ENCODE assay signal across 1 cellular context in the genomic region with DNA sequence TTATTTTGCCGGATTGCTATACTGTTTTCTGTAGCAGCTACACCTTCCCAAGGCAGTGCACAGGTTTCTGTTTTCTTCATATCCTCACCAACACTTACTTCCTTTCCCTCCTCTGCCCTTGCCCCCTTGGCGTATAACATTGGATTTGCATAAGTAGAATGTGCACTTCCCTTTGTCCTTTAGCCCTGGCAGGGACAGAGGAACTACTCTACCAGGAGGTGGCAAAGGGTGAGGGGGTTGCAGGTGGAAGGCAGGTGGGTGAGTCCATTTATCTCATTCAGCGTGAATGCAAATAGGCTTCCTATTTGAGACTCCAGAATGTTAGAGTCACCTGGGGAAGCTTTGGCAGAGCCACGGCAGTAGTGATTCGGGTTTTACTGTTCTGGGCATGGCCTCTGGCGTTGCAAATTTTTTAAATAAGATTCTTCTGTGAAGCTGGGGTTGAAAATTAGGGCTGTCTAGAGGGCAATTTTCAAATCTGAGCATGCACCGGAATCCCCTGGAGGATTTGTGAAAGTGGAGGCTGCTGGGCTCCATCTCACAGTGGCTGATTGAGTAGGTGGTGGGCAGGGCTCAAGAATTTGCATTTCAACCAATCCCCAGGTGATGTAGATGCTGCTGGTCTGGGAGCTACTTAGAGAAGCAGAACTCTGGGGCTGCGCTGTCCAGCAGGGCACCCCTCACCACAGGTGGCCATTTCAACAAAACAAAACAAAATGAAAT.
TF ChIP-seq lines count a peak whose summit lies in the region.

No MANE protein-coding gene starts in this region.

TF ChIP-seq in GM23338, 12 proteins besides CTCF, POLR2A, EP300 and RAD21 (continued from another document):
- TF ChIP-seq REST (IDR thresholded peaks at IDR 0.05; ENCODE audit: unreplicated experiment) (peak; percentile 47), ZNF114 (CRISPR knock-in tag; IDR thresholded peaks at IDR 0.05) (no peak)
